ENCODE assay signal across 10 cellular contexts in genomic region chr10:73653701-73654100, GRCh38. TPM values are rescaled to one million over a fixed set of nuclear protein-coding genes. Genes with fewer than 3 reads are reported as not detected.
DNase-seq lines count a peak whose midpoint lies in the region; ATAC-seq and TF ChIP-seq lines count a peak whose summit lies in the region.
"Had no signal": no experiment of that assay in that cellular context is flagged by ENCODE, and none has a peak within 500 bp of the region (broad histone marks: within the 10 kb centered on the region; RNA-seq: fewer than 3 reads in every experiment).

No MANE protein-coding gene starts in this region.

- H3K4me3 ChIP-seq in Caco-2 (ENCODE audit: low read depth, low read length), result no peak overlapping the region
- H3K4me3 ChIP-seq in SK-N-SH (ENCODE audit: low read depth in 2 of 2, low read length in 1 of 2), result no peak overlapping the region
- peak overlapping the region in 11 of 12 donors; percentile 29 to 70 (median 55) for H3K4me3 ChIP-seq in heart left ventricle
- H3K4me3 ChIP-seq in sigmoid colon, result no peak overlapping the region

- H3K36me3 Mint-ChIP-seq in Caco-2 (ENCODE audit: insufficient read depth, unreplicated experiment), result no peaks in the 10 kb centered on the region

- peak; percentile 37 to 43 for TF ChIP-seq CTCF in Caco-2 (IDR thresholded peaks at IDR 0.05; ENCODE audit: insufficient read depth in 1 of 2, low read depth in 1 of 2, low read length in 1 of 2, severe bottlenecking in 1 of 2, unreplicated experiment in 1 of 2)
- peak; percentile 28; the same call in 1 of the 2 replicates for TF ChIP-seq CTCF in SK-N-SH (IDR thresholded peaks at IDR 0.05)
- peak in 7 of 12 donors; percentile 15 to 43 (median 26) for TF ChIP-seq CTCF in heart left ventricle (IDR thresholded peaks at IDR 0.05)
- no peak for TF ChIP-seq CTCF in sigmoid colon (IDR thresholded peaks at IDR 0.05)

- no peak overlapping the region for H3K4me3 Mint-ChIP-seq in Caco-2 (ENCODE audit: unreplicated experiment)

- H4K20me1 ChIP-seq in SK-N-SH (ENCODE audit: insufficient read depth), result no peaks in the 10 kb centered on the region

- H3K9ac ChIP-seq in SK-N-SH, result no peak overlapping the region

- no peaks in the 10 kb centered on the region for H3F3A ChIP-seq in SK-N-SH (replicated peaks; ENCODE audit: insufficient read depth)

- TF ChIP-seq POLR2A in heart left ventricle (IDR thresholded peaks at IDR 0.05) (no peak), sigmoid colon (IDR thresholded peaks at IDR 0.05) (no peak)

- H3K36me3 ChIP-seq in Caco-2 (ENCODE audit: control insufficient read depth, insufficient read depth, low read length), result no peaks in the 10 kb centered on the region
- H3K36me3 ChIP-seq in SK-N-SH (replicated peaks in 1 of 2; ENCODE audit: control insufficient read depth in 1 of 2, insufficient read depth in 2 of 2, low read length in 1 of 2), result no peaks in the 10 kb centered on the region
- peaks cover 0 to 5% (median 0%) of the 10 kb centered on the region in 9 donors for H3K36me3 ChIP-seq in heart left ventricle
- no peaks in the 10 kb centered on the region for H3K36me3 ChIP-seq in sigmoid colon

- no peak overlapping the region for H3K27ac ChIP-seq in SK-N-SH (ENCODE audit: low read depth in 2 of 2, low read length in 1 of 2)
- peak overlapping the region in 11 of 12 donors; percentile 72 to 99 (median 93) for H3K27ac ChIP-seq in heart left ventricle
- no peak overlapping the region for H3K27ac ChIP-seq in sigmoid colon
- H3K27ac ChIP-seq in substantia nigra (ENCODE audit: low read depth, low read length, poor library complexity, severe bottlenecking), result no peak overlapping the region

- no peaks in the 10 kb centered on the region for H3K9me3 Mint-ChIP-seq in Caco-2 (ENCODE audit: unreplicated experiment)

- H3K4me2 ChIP-seq in SK-N-SH, result no peak overlapping the region

- no peak overlapping the region for H2AFZ ChIP-seq in SK-N-SH (ENCODE audit: low read depth)

- POLR2A ChIA-PET in Caco-2 (lab: Charles Lee), result no interaction called here
- POLR2A ChIA-PET in SK-N-SH (lab: Yijun Ruan, JAX), result no interaction called here

- no peak overlapping the region for H3K27ac Mint-ChIP-seq in Caco-2 (ENCODE audit: unreplicated experiment)

- CTCF ChIA-PET in Caco-2 (lab: Charles Lee) (interaction anchor here (0.5 kb wide), 1 partner anchor 409 kb away, joined by 3 read pairs; no protein-coding TSS in a partner anchor), SK-N-SH (lab: Yijun Ruan, JAX) (interaction anchor here (1.0 kb wide), 1 partner anchor 9 kb away, joined by 3 read pairs; no protein-coding TSS in a partner anchor)

- peaks cover 17% of the 10 kb centered on the region for H3K4me1 Mint-ChIP-seq in Caco-2 (ENCODE audit: low read depth, unreplicated experiment)

- no peak for TF ChIP-seq EP300 in SK-N-SH (IDR thresholded peaks at IDR 0.05; ENCODE audit: borderline replicate concordance in 1 of 2, low read depth in 1 of 2, low read length in 1 of 2)
- no peak for TF ChIP-seq EP300 in sigmoid colon (IDR thresholded peaks at IDR 0.05)

- DNase-seq in Caco-2 (peak; percentile 36 to 43), HT1080 (ENCODE audit: low read depth) (peak; percentile 43), SK-N-SH (no peak), heart left ventricle (peak in 3 of 5 donors; percentile 30 to 49 (median 46)), sigmoid colon (no peak), substantia nigra (lab: John Stamatoyannopoulos, UW) (no peak)
- DNase-seq: activated CD4-positive, alpha-beta T cell treated with anti-CD3 and anti-CD28 coated beads, Interleukin-2, amount 50 U/mL, for 1 hour; NCI-H1930 had no signal

- no peaks in the 10 kb centered on the region for H3K27me3 Mint-ChIP-seq in Caco-2 (ENCODE audit: insufficient read depth, unreplicated experiment)

- no peaks in the 10 kb centered on the region for H3K9me3 ChIP-seq in Caco-2
- no peaks in the 10 kb centered on the region for H3K9me3 ChIP-seq in SK-N-SH
- H3K9me3 ChIP-seq in heart left ventricle, result no peaks in the 10 kb centered on the region
- no peaks in the 10 kb centered on the region for H3K9me3 ChIP-seq in sigmoid colon

- H3K9me2 ChIP-seq in SK-N-SH, result no peaks in the 10 kb centered on the region

- H3K27me3 ChIP-seq in Caco-2 (replicated peaks; ENCODE audit: control insufficient read depth, insufficient read depth, low read length) (no peaks in the 10 kb centered on the region), SK-N-SH (ENCODE audit: insufficient read depth) (no peaks in the 10 kb centered on the region), heart left ventricle (no peaks in the 10 kb centered on the region), sigmoid colon (no peaks in the 10 kb centered on the region)

- H3K79me2 ChIP-seq in SK-N-SH (ENCODE audit: insufficient read depth), result no peaks in the 10 kb centered on the region

- peak; percentile 34 for TF ChIP-seq RAD21 in SK-N-SH (IDR thresholded peaks at IDR 0.05; ENCODE audit: low read length)

- WGBS in SK-N-SH (ENCODE audit: low lambda C conversion rate), result 79% methylated on average over 3 of the region's 3 CpGs
- 30 to 34% (median 31%) methylated on average over 3 of the region's 3 CpGs for WGBS in heart left ventricle, 4 donors
- WGBS in sigmoid colon, 2 donors, result 79 to 83% methylated on average over 3 of the region's 3 CpGs

- ATAC-seq in heart left ventricle (peak in 3 of 4 donors; percentile 6 to 12 (median 10)), HG03175 (IDR thresholded peaks at IDR 0.05; ENCODE audit: unreplicated experiment) (no peak), HG02938 (IDR thresholded peaks at IDR 0.05; ENCODE audit: unreplicated experiment) (no peak)

- peaks cover 29% of the 10 kb centered on the region for H3K4me1 ChIP-seq in Caco-2
- H3K4me1 ChIP-seq in SK-N-SH (ENCODE audit: control insufficient read depth in 1 of 2, insufficient read depth in 2 of 2, low read depth in 1 of 2, low read length in 1 of 2), result peaks cover 4% of the 10 kb centered on the region in 2 experiments; a peak in 1 of 4 replicates
- H3K4me1 ChIP-seq in heart left ventricle, result peaks cover 0 to 53% (median 13%) of the 10 kb centered on the region in 12 donors
- peaks cover 0 to 15% (median 7%) of the 10 kb centered on the region in 4 donors for H3K4me1 ChIP-seq in sigmoid colon

- intact Hi-C loops in Caco-2 (cut with micrococcal nuclease; ENCODE audit: unreplicated experiment), result no loop called here
- intact Hi-C loops in heart left ventricle (cut with DNase I), result loop anchor here in 6 of 10 donors (2.0 to 10.0 kb wide), 5 partner anchors 63 to 91 kb away; partner anchors contain the start of gene SEC24C (in 1 of the 6)
- intact Hi-C loops in sigmoid colon (cut with DNase I), result no loop called here

- no TSS peak for BruUV-seq in Caco-2 (replicated peaks; lab: Mats Ljungman, UMichigan)

TF ChIP-seq in SK-N-SH, 30 proteins besides CTCF, POLR2A, EP300 and RAD21 (continues in another document):
- no peak for TF ChIP-seq USF1 (IDR thresholded peaks at IDR 0.05; ENCODE audit: borderline replicate concordance, low read depth)
- TF ChIP-seq TAF1 (IDR thresholded peaks at IDR 0.05; ENCODE audit: borderline replicate concordance, low read depth, low read length), result no peak

RNA-seq across cellular contexts. Expression of gene SYNPO2L, which starts 2.1 kb away (rescaled TPM):
- total RNA-seq in Caco-2 (2022) (0.12 and 0.16 TPM in 2 replicates), heart left ventricle (100 to 1,000 TPM; 129 to 649 (median 387) TPM), sigmoid colon (not detected)
- total RNA-seq in HT1080 (2014; rRNA removed; shearing (Covaris generic)), result 0.11 TPM in 1 of 2 replicates, not detected in the other
- polyA plus RNA-seq in HT1080 (2015; cell fraction: cytosol; rRNA removed), result not detected in 2 replicates
- 0.18 TPM in 1 of 2 replicates, not detected in the other for polyA plus RNA-seq in HT1080 (2015; cell fraction: nucleus; rRNA removed)
- polyA plus RNA-seq in SK-N-SH (2012; rRNA removed) (0.05 TPM in 1 of 2 replicates, not detected in the other), heart left ventricle (100 to 1,000 TPM in 1 of 2 donors, 10 to 100 TPM in 1; 77.8 to 246 TPM), sigmoid colon (under 1 TPM in 2 of 3 donors, not detected in 1; 0.12 to 0.23 TPM)
- under 0.01 TPM in 1 of 2 replicates, not detected in the other for polyA plus RNA-seq in SK-N-SH (2012; cell fraction: cytosol; rRNA removed)
- polyA plus RNA-seq in SK-N-SH (2012; cell fraction: nucleus; rRNA removed), result 0.06 and 0.31 TPM in 2 replicates

RNA-seq across cellular contexts. Expression of gene MYOZ1, which starts 12.4 kb away (rescaled TPM):
- total RNA-seq in Caco-2 (2022) (0.35 and 0.52 TPM in 2 replicates), heart left ventricle (1 to 10 TPM in 3 of 9 donors, under 1 TPM in 5, not detected in 1; 0.23 to 2.5 (median 0.74) TPM), sigmoid colon (not detected)
- total RNA-seq in HT1080 (2014; rRNA removed; shearing (Covaris generic)), result not detected in 2 replicates
- polyA plus RNA-seq in HT1080 (2015; cell fraction: cytosol; rRNA removed), result not detected in 2 replicates
- not detected in 2 replicates for polyA plus RNA-seq in HT1080 (2015; cell fraction: nucleus; rRNA removed)
- polyA plus RNA-seq in SK-N-SH (2012; rRNA removed) (0.24 and 0.26 TPM in 2 replicates), heart left ventricle (under 1 TPM; 0.28 to 0.76 TPM), sigmoid colon (1 to 10 TPM in 1 of 3 donors, under 1 TPM in 1, not detected in 1; 0.17 to 1.2 TPM)
- polyA plus RNA-seq in SK-N-SH (2012; cell fraction: cytosol; rRNA removed), result 0.21 TPM in 2 replicates
- 0.07 and 0.08 TPM in 2 replicates for polyA plus RNA-seq in SK-N-SH (2012; cell fraction: nucleus; rRNA removed)

RNA-seq across cellular contexts. Expression of gene AGAP5, which starts 44.2 kb away (rescaled TPM):
- 14.3 and 16.7 TPM in 2 replicates for total RNA-seq in Caco-2 (2022)
- 1.6 and 1.9 TPM in 2 replicates for total RNA-seq in HT1080 (2014; rRNA removed; shearing (Covaris generic))
- polyA plus RNA-seq in HT1080 (2015; cell fraction: cytosol; rRNA removed), result 1.4 and 2.2 TPM in 2 replicates
- polyA plus RNA-seq in HT1080 (2015; cell fraction: nucleus; rRNA removed), result 14.9 and 28.1 TPM in 2 replicates
- 3.8 and 4.8 TPM in 2 replicates for polyA plus RNA-seq in SK-N-SH (2012; rRNA removed)
- polyA plus RNA-seq in SK-N-SH (2012; cell fraction: cytosol; rRNA removed), result 0.76 and 1.5 TPM in 2 replicates
- 22.0 and 28.2 TPM in 2 replicates for polyA plus RNA-seq in SK-N-SH (2012; cell fraction: nucleus; rRNA removed)
- 1 to 10 TPM; 1.2 to 6.2 (median 3.3) TPM for total RNA-seq in heart left ventricle
- 1 to 10 TPM; 1.4 to 6.0 TPM for polyA plus RNA-seq in heart left ventricle
- total RNA-seq in sigmoid colon, result 1 to 10 TPM; 4.5 to 5.9 (median 5.6) TPM
- polyA plus RNA-seq in sigmoid colon, result 1 to 10 TPM; 1.2 to 4.7 (median 1.8) TPM

Comparison
In these comparisons a context has a peak if more than half of its experiments do, and no peak if none do; other contexts are left out.
1. DNase-seq: peak in Caco-2 (2 of 2), HT1080 (single experiment) and heart left ventricle (3 of 5); none in SK-N-SH (single experiment), sigmoid colon (single experiment) and substantia nigra (0 of 49).
2. H3K4me3 ChIP-seq: peak in heart left ventricle (11 of 12); none in Caco-2 (single experiment), SK-N-SH (0 of 2) and sigmoid colon (0 of 4).
3. CTCF ChIP-seq: peak in Caco-2 (2 of 2), SK-N-SH (single experiment) and heart left ventricle (7 of 12); none in sigmoid colon (0 of 4).
4. H3K27ac ChIP-seq: peak in heart left ventricle (11 of 12); none in SK-N-SH (0 of 2), sigmoid colon (0 of 4) and substantia nigra (single experiment).
5. ATAC-seq: peak in heart left ventricle (3 of 4); none in HG03175 (single experiment) and HG02938 (single experiment).
6. RNA of gene SYNPO2L, which starts 2.1 kb away (total RNA-seq): 129 to 649 TPM in heart left ventricle; 0.12 to 0.16 TPM in Caco-2, 0.11 TPM in HT1080 and not detected in sigmoid colon; every median in the first group is over 100 times any median in the second.
7. intact Hi-C loops: an anchor here in heart left ventricle (2.0 to 10.0 kb wide); none called in Caco-2 and sigmoid colon.